ENCODE assay signal across 1 cellular context in the genomic region with DNA sequence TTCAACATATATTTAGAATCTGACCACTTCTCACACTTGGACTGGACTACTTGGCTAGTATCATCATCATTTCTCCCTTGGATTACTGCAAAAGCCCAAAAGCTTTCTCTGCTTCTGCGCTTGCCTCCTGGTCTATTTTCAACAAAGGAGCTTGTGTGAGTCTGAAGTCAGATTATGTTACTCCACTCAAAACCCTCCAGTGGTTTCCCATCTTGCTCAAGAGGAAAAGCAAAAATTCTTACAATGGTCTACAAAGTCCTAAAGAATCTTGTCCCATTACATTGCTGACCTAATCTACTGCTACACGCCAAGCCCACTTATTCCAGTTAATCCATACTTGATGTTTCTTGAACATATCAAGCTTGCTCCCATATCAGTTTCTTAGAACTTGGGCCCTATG.
TF ChIP-seq lines count a peak whose summit lies in the region.

No MANE protein-coding gene starts in this region.

TF ChIP-seq in IMR-90, 13 proteins besides CTCF, POLR2A, EP300 and RAD21:
- peak; percentile 43; the same call in 1 of the 2 replicates for TF ChIP-seq CEBPB (IDR thresholded peaks at IDR 0.05; ENCODE audit: low read depth, low read length)
- no peak for TF ChIP-seq NFE2L2 (IDR thresholded peaks at IDR 0.05; ENCODE audit: low read depth, low read length)
